Comparison of ENCODE assay signal across 9 cellular contexts in genomic region chr6:90219168-90219985, GRCh38.
DNase-seq lines count a peak whose midpoint lies in the region; ATAC-seq, FAIRE-seq and TF ChIP-seq lines count a peak whose summit lies in the region.
"Had no signal": no experiment of that assay in that cellular context is flagged by ENCODE, and none has a peak within 500 bp of the region (broad histone marks: within the 10 kb centered on the region; RNA-seq: fewer than 3 reads in every experiment).

No MANE protein-coding gene starts in this region.

- H3K4ac ChIP-seq in H1 (replicated peaks; ENCODE audit: insufficient read length, low read depth, low read length): no peak overlapping the region

- no peak overlapping the region for H4K91ac ChIP-seq in H1 (replicated peaks; ENCODE audit: insufficient read length, low read length)

- no peak for TF ChIP-seq EP300 in H1 (IDR thresholded peaks at IDR 0.05; ENCODE audit: borderline replicate concordance in 1 of 2, low read depth in 2 of 2, low read length in 2 of 2)

- no peaks in the 10 kb centered on the region for H4K20me1 ChIP-seq in H1 (replicated peaks in 1 of 2; ENCODE audit: control insufficient read depth in 1 of 2, insufficient read depth in 2 of 2, low read length in 2 of 2)

- peak overlapping the region; percentile 59 to 64; a peak in 3 of 4 replicates for H3K4me2 ChIP-seq in H1 (ENCODE audit: insufficient read depth in 1 of 2, low read depth in 2 of 2, low read length in 2 of 2)

- DNase-seq in activated naive CD4-positive, alpha-beta T cell treated with anti-CD3 and anti-CD28 coated beads, Interleukin-2, amount 10 ng/mL, durations not matched to agents 7 days and 5 days: peak; percentile 65
- DNase-seq in activated naive CD4-positive, alpha-beta T cell treated with Interleukin-2 at 50 U/mL for 16 hours: no peak
- peak; percentile 88 for DNase-seq in NCI-H82 (lab: John Stamatoyannopoulos, UW)
- DNase-seq in H1 (ENCODE audit: low read depth in 1 of 2, low spot score in 2 of 2): no peak
- no peak for DNase-seq in H54 (ENCODE audit: insufficient read length, low spot score)
- no peak for DNase-seq in NCI-H1048 (lab: John Stamatoyannopoulos, UW)

- no peak overlapping the region for H3K27ac Mint-ChIP-seq in activated naive CD4-positive, alpha-beta T cell treated with anti-CD3 and anti-CD28 coated beads, Interleukin-2, amount 10 ng/mL, durations not matched to agents 7 days and 5 days

- peak overlapping the region; percentile 38; the same call in 1 of the 2 replicates for H2BK20ac ChIP-seq in H1 (ENCODE audit: low read length)

- no peaks in the 10 kb centered on the region for H3K36me3 ChIP-seq in H1 (ENCODE audit: control insufficient read depth in 2 of 4, insufficient read depth in 4 of 4, low read length in 3 of 4)
- no peaks in the 10 kb centered on the region for H3K36me3 ChIP-seq in muscle layer of colon (ENCODE audit: insufficient read depth, low read length)

- H2BK15ac ChIP-seq in H1 (ENCODE audit: low read length): no peak overlapping the region

- no peaks in the 10 kb centered on the region for H3K23me2 ChIP-seq in H1 (ENCODE audit: low read depth, low read length)

- peak overlapping the region in 2 of 4 experiments; percentile 6 to 30; a peak in 2 of 7 replicates for H3K9ac ChIP-seq in H1 (replicated peaks in 1 of 4; ENCODE audit: extremely low read depth in 1 of 4, low read depth in 3 of 4, low read length in 3 of 4)
- H3K9ac ChIP-seq in muscle layer of colon (ENCODE audit: low read length): peak overlapping the region; percentile 79

- no peaks in the 10 kb centered on the region for H3K79me1 ChIP-seq in H1 (ENCODE audit: low read depth, low read length)

- POLR2A ChIA-PET in H1 (lab: Charles Lee; ENCODE audit: partially characterized antibody): interaction anchor here (1.1 kb wide), 1 partner anchor 12 kb away, joined by 3 read pairs; no protein-coding TSS in a partner anchor

- H3K4me3 ChIP-seq in H1 (ENCODE audit: extremely low read depth in 1 of 4, insufficient read depth in 2 of 4, low read depth in 3 of 4, low read length in 4 of 4): no peak overlapping the region
- peak overlapping the region; percentile 39 to 68 for H3K4me3 ChIP-seq in muscle layer of colon (ENCODE audit: low read depth in 1 of 2, low read length in 2 of 2)

- CTCF ChIA-PET in activated naive CD4-positive, alpha-beta T cell treated with anti-CD3 and anti-CD28 coated beads, Interleukin-2, amount 10 ng/mL, durations not matched to agents 7 days and 5 days (lab: Charles Lee): interaction anchor here (0.8 to 5.6 kb wide), 9 partner anchors 16 to 279 kb away, joined by 3 to 29 read pairs (median 7); no protein-coding TSS in a partner anchor
- CTCF ChIA-PET in H1 (lab: Charles Lee; ENCODE audit: partially characterized antibody): interaction anchor here (0.6 to 1.9 kb wide), 9 partner anchors 9 to 260 kb away, joined by 3 to 5 read pairs (median 3); no protein-coding TSS in a partner anchor

- FAIRE-seq in H1 (lab: Jason Lieb, UNC): no peak
- FAIRE-seq in H54 (lab: Jason Lieb, UNC): no peak

- H2BK5ac ChIP-seq in H1 (ENCODE audit: low read depth, low read length): peak overlapping the region; percentile 92

- H3K27me3 ChIP-seq in H1 (replicated peaks in 1 of 4; ENCODE audit: control insufficient read depth in 3 of 4, extremely low read depth in 1 of 4, insufficient read depth in 3 of 4, low read length in 3 of 4): no peaks in the 10 kb centered on the region
- H3K27me3 ChIP-seq in muscle layer of colon (ENCODE audit: control insufficient read depth in 1 of 2, insufficient read depth in 2 of 2, low read length in 2 of 2): no peaks in the 10 kb centered on the region

- peaks cover 11% of the 10 kb centered on the region for H3K4me1 Mint-ChIP-seq in activated naive CD4-positive, alpha-beta T cell treated with anti-CD3 and anti-CD28 coated beads, Interleukin-2, amount 10 ng/mL, durations not matched to agents 7 days and 5 days
- H3K4me1 Mint-ChIP-seq: central memory CD8-positive, alpha-beta T cell had no signal

- peak overlapping the region; percentile 99 for H2BK12ac ChIP-seq in H1 (ENCODE audit: low read depth, low read length)

- H3K56ac ChIP-seq in H1 (replicated peaks; ENCODE audit: insufficient read length, low read depth, low read length): no peak overlapping the region

- no peak overlapping the region for H3K14ac ChIP-seq in H1 (ENCODE audit: insufficient read length)

- TF ChIP-seq POLR2A in H1 (IDR thresholded peaks at IDR 0.05; ENCODE audit: control extremely low read depth in 1 of 2, low read depth in 2 of 2, low read length in 2 of 2) (no peak), H54 (IDR thresholded peaks at IDR 0.05; ENCODE audit: low read depth, low read length) (no peak)

- no peaks in the 10 kb centered on the region for H3K27me3 Mint-ChIP-seq in activated naive CD4-positive, alpha-beta T cell treated with anti-CD3 and anti-CD28 coated beads, Interleukin-2, amount 10 ng/mL, durations not matched to agents 7 days and 5 days
- H3K27me3 Mint-ChIP-seq: central memory CD8-positive, alpha-beta T cell had no signal

- no peak for ATAC-seq in GM19324 (IDR thresholded peaks at IDR 0.05; ENCODE audit: low FRiP score, unreplicated experiment)

- peak overlapping the region; percentile 3; the same call in 1 of the 2 replicates for H3K18ac ChIP-seq in H1 (ENCODE audit: extremely low read depth, low read length)

- TF ChIP-seq RAD21 in H1 (IDR thresholded peaks at IDR 0.05 in 1 of 2, conservative IDR thresholded peaks at IDR 0.05 in 1 of 2; ENCODE audit: low read depth in 2 of 2, low read length in 2 of 2): no peak

- no peak overlapping the region for H3K23ac ChIP-seq in H1 (ENCODE audit: insufficient read length)

- peak overlapping the region; percentile 78 for H3K27ac ChIP-seq in H1 (ENCODE audit: low read depth, low read length)
- peak overlapping the region; percentile 95 for H3K27ac ChIP-seq in muscle layer of colon (ENCODE audit: low read depth, low read length)

- H3K4me3 Mint-ChIP-seq in activated naive CD4-positive, alpha-beta T cell treated with anti-CD3 and anti-CD28 coated beads, Interleukin-2, amount 10 ng/mL, durations not matched to agents 7 days and 5 days: no peak overlapping the region
- H3K4me3 Mint-ChIP-seq: central memory CD8-positive, alpha-beta T cell had no signal

- H3K36me3 Mint-ChIP-seq in activated naive CD4-positive, alpha-beta T cell treated with anti-CD3 and anti-CD28 coated beads, Interleukin-2, amount 10 ng/mL, durations not matched to agents 7 days and 5 days: peaks cover 40% of the 10 kb centered on the region

- peaks cover 21% of the 10 kb centered on the region for H3K9me3 Mint-ChIP-seq in activated naive CD4-positive, alpha-beta T cell treated with anti-CD3 and anti-CD28 coated beads, Interleukin-2, amount 10 ng/mL, durations not matched to agents 7 days and 5 days

- H2BK120ac ChIP-seq in H1 (replicated peaks; ENCODE audit: low read depth, low read length): peak overlapping the region; percentile 34

- H2AK5ac ChIP-seq in H1 (ENCODE audit: low read depth, low read length): peak overlapping the region; percentile 49; the same call in 1 of the 2 replicates

- H4K8ac ChIP-seq in H1 (ENCODE audit: extremely low read depth, insufficient read depth, low read length): no peak overlapping the region

- H3K4me1 ChIP-seq in H1 (replicated peaks in 1 of 4; ENCODE audit: control insufficient read depth in 3 of 4, insufficient read depth in 4 of 4, low read length in 3 of 4) (peaks cover 9 to 35% (median 24%) of the 10 kb centered on the region in 4 experiments), muscle layer of colon (ENCODE audit: insufficient read depth, low read length) (peaks cover 27% of the 10 kb centered on the region)

- WGBS in H1 (ENCODE audit: extremely low coverage in 1 of 2, insufficient coverage in 1 of 2, insufficient read length in 1 of 2, insufficient replicate concordance in 2 of 2, low coverage in 1 of 2, low lambda C conversion rate in 2 of 2, missing lambda C conversion rate in 1 of 2), 2 experiments: 64% methylated on average over 14 of the region's 14 CpGs; no CpG with 5 or more reads in 1 of the 2 experiments

- H3K9me3 ChIP-seq in H1 (ENCODE audit: insufficient read depth in 2 of 2, low read depth in 1 of 2, low read length in 1 of 2) (no peaks in the 10 kb centered on the region), muscle layer of colon (ENCODE audit: low read length) (no peaks in the 10 kb centered on the region)

- no peak for TF ChIP-seq CTCF in H1 (IDR thresholded peaks at IDR 0.05; ENCODE audit: control extremely low read depth in 1 of 3, insufficient read depth in 1 of 3, low read depth in 1 of 3, low read length in 3 of 3)

- no peak overlapping the region for H4K5ac ChIP-seq in H1 (ENCODE audit: insufficient read length, low read depth, low read length)

- peak overlapping the region; percentile 60; the same call in 1 of the 2 replicates for H2AFZ ChIP-seq in H1 (ENCODE audit: low read length)

- no peaks in the 10 kb centered on the region for H3K79me2 ChIP-seq in H1 (ENCODE audit: control insufficient read depth in 1 of 2, insufficient read depth in 2 of 2, low read length in 2 of 2)

TF ChIP-seq in H1, 55 proteins besides CTCF, POLR2A, EP300 and RAD21:
- no peak for TF ChIP-seq EZH2 (IDR thresholded peaks at IDR 0.05; ENCODE audit: low read depth, low read length, severe bottlenecking)
- TF ChIP-seq, protein P1, sequence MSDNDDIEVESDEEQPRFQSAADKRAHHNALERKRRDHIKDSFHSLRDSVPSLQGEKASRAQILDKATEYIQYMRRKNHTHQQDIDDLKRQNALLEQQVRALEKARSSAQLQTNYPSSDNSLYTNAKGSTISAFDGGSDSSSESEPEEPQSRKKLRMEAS (IDR thresholded peaks at IDR 0.05): no peak
- no peak for TF ChIP-seq YY1 (IDR thresholded peaks at IDR 0.05; ENCODE audit: low read depth, low read length)
- no peak for TF ChIP-seq NANOG (IDR thresholded peaks at IDR 0.05; ENCODE audit: insufficient read depth, low read depth, low read length, poor library complexity, severe bottlenecking)
- TF ChIP-seq BRCA1 (IDR thresholded peaks at IDR 0.05; ENCODE audit: low read depth, low read length): no peak
- TF ChIP-seq ASH2L (IDR thresholded peaks at IDR 0.05; ENCODE audit: low read length): no peak

Comparison
In these comparisons a context has a peak if more than half of its experiments do, and no peak if none do; other contexts are left out.
1. DNase-seq: peak in activated naive CD4-positive, alpha-beta T cell treated with anti-CD3 and anti-CD28 coated beads, Interleukin-2, amount 10 ng/mL, durations not matched to agents 7 days and 5 days (single experiment) and NCI-H82 (single experiment); none in activated naive CD4-positive, alpha-beta T cell treated with Interleukin-2 at 50 U/mL for 16 hours (single experiment), H1 (0 of 2), H54 (single experiment) and NCI-H1048 (single experiment).
2. H3K4me3 ChIP-seq: peak in muscle layer of colon (2 of 2); none in H1 (0 of 4).